12 cellular contexts compared by ENCODE assay signal in genomic region chr11:11463397-11463796, GRCh38.
DNase-seq lines count a peak whose midpoint lies in the region; ATAC-seq and TF ChIP-seq lines count a peak whose summit lies in the region.
"Had no signal": no experiment of that assay in that cellular context is flagged by ENCODE, and none has a peak within 500 bp of the region (broad histone marks: within the 10 kb centered on the region; RNA-seq: fewer than 3 reads in every experiment).

No MANE protein-coding gene starts in this region.

- POLR2A ChIA-PET in MCF 10A (lab: Yijun Ruan, JAX) = no interaction called here

- peak overlapping the region; percentile 46 to 69 (median 67) for H3K27ac Mint-ChIP-seq in nephron
- H3K27ac Mint-ChIP-seq in MCF 10A (ENCODE audit: low read depth, unreplicated experiment) = no peak overlapping the region
- H3K27ac Mint-ChIP-seq: CD4-positive, CD25-positive, alpha-beta regulatory T cell had no signal

- H3K4me1 Mint-ChIP-seq in nephron (peaks cover 55% of the 10 kb centered on the region), MCF 10A (ENCODE audit: insufficient read depth, unreplicated experiment) (no peaks in the 10 kb centered on the region)
- H3K4me1 Mint-ChIP-seq: CD4-positive, CD25-positive, alpha-beta regulatory T cell had no signal

- DNase-seq in DMS153 treated with DMSO at 0.1 percent for 48 hours (lab: John Stamatoyannopoulos, UW; ENCODE audit: unreplicated experiment) = peak; percentile 35
- peak; percentile 5 for DNase-seq in M059J (ENCODE audit: low read depth)
- DNase-seq in SK-MEL-5 (ENCODE audit: low read depth, low spot score) = peak; percentile 79
- DNase-seq in MCF 10A (ENCODE audit: unreplicated experiment) = no peak
- DNase-seq in activated CD4-positive, alpha-beta T cell treated with anti-CD3 and anti-CD28 coated beads, Interleukin-2, amount 50 U/mL, for 1 hour = no peak
- DNase-seq in cardiac septum (ENCODE audit: low spot score) = no peak
- DNase-seq: activated T-cell treated with anti-CD3 and anti-CD28 coated beads for 4 hours; CD4-positive, CD25-positive, alpha-beta regulatory T cell; stimulated activated CD8-positive, alpha-beta memory T cell treated with anti-CD3 and anti-CD28 coated beads, Interleukin-4, amount 100 ng/mL, for 48 hours had no signal

- CTCF ChIA-PET in MCF 10A (lab: Yijun Ruan, JAX) = no interaction called here

- H3K27me3 Mint-ChIP-seq in nephron (ENCODE audit: low read depth) (peaks cover 23% of the 10 kb centered on the region), MCF 10A (ENCODE audit: insufficient read depth, unreplicated experiment) (no peaks in the 10 kb centered on the region)

- H3K9me3 Mint-ChIP-seq in nephron (peaks cover 2% of the 10 kb centered on the region), MCF 10A (ENCODE audit: unreplicated experiment) (no peaks in the 10 kb centered on the region)

- ATAC-seq in HG02938 (IDR thresholded peaks at IDR 0.05; ENCODE audit: unreplicated experiment) = no peak
- ATAC-seq: GM12878 had no signal

- BruUV-seq in MCF 10A (replicated peaks; lab: Mats Ljungman, UMichigan) = no TSS peak

- intact Hi-C loops in MCF 10A (cut with micrococcal nuclease) = no loop called here
- intact Hi-C loops in cardiac septum (cut with DNase I) = loop anchor here (5.0 kb wide), 1 partner anchor 159 kb away; the partner anchor contains the start of gene GALNT18

- TF ChIP-seq CTCF in nephron (IDR thresholded peaks at IDR 0.05; ENCODE audit: unreplicated experiment in 3 of 3) = no peak
- no peak for TF ChIP-seq CTCF in MCF 10A (IDR thresholded peaks at IDR 0.05; ENCODE audit: unreplicated experiment)

- peak overlapping the region in 1 of 3 experiments; percentile 16 for H3K4me3 Mint-ChIP-seq in nephron
- H3K4me3 Mint-ChIP-seq in MCF 10A (ENCODE audit: unreplicated experiment) = no peak overlapping the region
- H3K4me3 Mint-ChIP-seq: CD4-positive, CD25-positive, alpha-beta regulatory T cell had no signal

- H3K36me3 Mint-ChIP-seq in nephron (ENCODE audit: low read depth) (no peaks in the 10 kb centered on the region), MCF 10A (ENCODE audit: insufficient read depth, unreplicated experiment) (no peaks in the 10 kb centered on the region)
- H3K36me3 Mint-ChIP-seq: CD4-positive, CD25-positive, alpha-beta regulatory T cell had no signal

- in situ Hi-C loops in SK-MEL-5 (cut with HindIII; ENCODE audit: low pct_unique_long_range_greater_than_20kb, low sequenced_read_pairs) = no loop called here

Comparison
In these comparisons a context has a peak if more than half of its experiments do, and no peak if none do; other contexts are left out.
1. DNase-seq: peak in DMS153 treated with DMSO at 0.1 percent for 48 hours (single experiment), M059J (single experiment) and SK-MEL-5 (single experiment); none in MCF 10A (single experiment), activated CD4-positive, alpha-beta T cell treated with anti-CD3 and anti-CD28 coated beads, Interleukin-2, amount 50 U/mL, for 1 hour (single experiment) and cardiac septum (single experiment).